ENCODE assay signal across 26 cellular contexts in the genomic region with DNA sequence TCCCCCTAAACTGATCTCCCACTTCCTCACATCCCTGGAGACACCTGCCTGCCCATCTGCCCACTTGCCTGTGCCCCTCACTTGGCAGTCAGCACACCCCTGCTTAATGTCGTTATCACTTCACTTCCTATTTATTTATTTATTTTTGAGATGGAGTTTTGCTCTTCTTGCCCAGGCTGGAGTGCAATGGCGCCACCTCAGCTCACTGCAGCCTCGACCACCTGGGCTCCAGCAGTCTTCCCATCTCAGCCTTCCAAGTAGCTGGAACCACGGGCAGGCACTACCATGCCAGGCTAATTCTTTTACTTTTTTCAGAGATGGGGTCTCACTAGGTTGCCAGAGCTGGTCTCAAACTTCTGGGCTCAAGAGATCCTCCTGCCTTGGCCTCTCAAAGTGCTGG. TPM values are rescaled to one million over a fixed set of nuclear protein-coding genes. Genes with fewer than 3 reads are reported as not detected.
DNase-seq lines count a peak whose midpoint lies in the region; ATAC-seq and TF ChIP-seq lines count a peak whose summit lies in the region.
"Had no signal": no experiment of that assay in that cellular context is flagged by ENCODE, and none has a peak within 500 bp of the region (broad histone marks: within the 10 kb centered on the region; RNA-seq: fewer than 3 reads in every experiment).

No MANE protein-coding gene starts in this region.

- peaks cover 4% of the 10 kb centered on the region; the same call in 1 of the 2 replicates for H4K20me1 ChIP-seq in DND-41 (ENCODE audit: insufficient read depth, low read length)
- H4K20me1 ChIP-seq: BLaER1 treated with 17β-estradiol and CSF1 and Interleukin-3, amounts not matched to agents 10 nM and 100 nM had no signal

- H3K4me1 ChIP-seq in DND-41 (ENCODE audit: insufficient read depth, low read length): no peaks in the 10 kb centered on the region
- H3K4me1 ChIP-seq in HEK293 (ENCODE audit: control insufficient read depth, insufficient read depth, low read length): peaks cover 3% of the 10 kb centered on the region; the same call in 1 of the 2 replicates
- peaks cover 51 to 67% of the 10 kb centered on the region in 2 experiments for H3K4me1 ChIP-seq in neutrophil (ENCODE audit: control insufficient read depth in 1 of 2, insufficient read depth in 1 of 2, low read depth in 1 of 2, low read length in 1 of 2)
- H3K4me1 ChIP-seq: Peyer's patch had no signal

- H2AFZ ChIP-seq in DND-41 (ENCODE audit: low read depth, low read length): no peak overlapping the region

- H3K79me2 ChIP-seq in DND-41 (ENCODE audit: insufficient read depth, low read length): no peaks in the 10 kb centered on the region

- no peak overlapping the region for H3K4me3 Mint-ChIP-seq in WTC11
- H3K4me3 Mint-ChIP-seq: CD4-positive, alpha-beta T cell had no signal

- ATAC-seq in DND-41 (ENCODE audit: insufficient read depth, low read depth) (no peak), WTC11 (peak; percentile 50; the same call in 1 of the 2 replicates), HG02938 (IDR thresholded peaks at IDR 0.05; ENCODE audit: unreplicated experiment) (no peak), HG03025 (IDR thresholded peaks at IDR 0.05; ENCODE audit: low FRiP score, unreplicated experiment) (no peak)
- ATAC-seq: GM12878 had no signal

- H3K27me3 Mint-ChIP-seq in WTC11 (ENCODE audit: low read depth): peaks cover 4% of the 10 kb centered on the region

- H3K36me3 Mint-ChIP-seq in WTC11: no peaks in the 10 kb centered on the region

- H3K4me2 ChIP-seq in DND-41 (ENCODE audit: insufficient read depth, low read length): no peak overlapping the region

- TF ChIP-seq CTCF in DND-41 (IDR thresholded peaks at IDR 0.05; ENCODE audit: borderline replicate concordance, extremely low read depth, low read length, poor library complexity, severe bottlenecking) (peak; percentile 13), HEK293 (tag by site-specific recombination; IDR thresholded peaks at IDR 0.05) (peak; percentile 60; the same call in 1 of the 2 replicates), WTC11 (IDR thresholded peaks at IDR 0.05) (no peak), neutrophil (IDR thresholded peaks at IDR 0.05) (no peak)

- CTCF ChIA-PET in HEK293 (lab: Yijun Ruan, JAX) (interaction anchor here (0.8 to 1.5 kb wide), 3 partner anchors 24 to 28 kb away, joined by 3 to 6 read pairs (median 6); no protein-coding TSS in a partner anchor), WTC11 (lab: Charles Lee) (interaction anchor here (0.6 to 1.9 kb wide), 15 partner anchors 9 to 1919 kb away, joined by 3 to 10 read pairs (median 3); partner anchors contain the start of gene PHOSPHO1)

- H3K27ac ChIP-seq in DND-41 (ENCODE audit: low read length) (no peak overlapping the region), HEK293 (ENCODE audit: extremely low read depth, low read depth, low read length) (no peak overlapping the region), neutrophil (peak overlapping the region; percentile 97)
- H3K27ac ChIP-seq: BLaER1 treated with 17β-estradiol and CSF1 and Interleukin-3, amounts not matched to agents 10 nM and 100 nM; Peyer's patch had no signal

- no peaks in the 10 kb centered on the region for H3K9me3 Mint-ChIP-seq in WTC11
- H3K9me3 Mint-ChIP-seq: CD4-positive, alpha-beta T cell had no signal

- no peak overlapping the region for H3K9ac ChIP-seq in DND-41 (ENCODE audit: low read depth, low read length)
- H3K9ac ChIP-seq: BLaER1 treated with 17β-estradiol and CSF1 and Interleukin-3, amounts not matched to agents 10 nM and 100 nM had no signal

- H3K4me1 Mint-ChIP-seq in WTC11: no peaks in the 10 kb centered on the region

- no peaks in the 10 kb centered on the region for H3K9me3 ChIP-seq in DND-41 (ENCODE audit: insufficient read depth, low read length, severe bottlenecking)
- H3K9me3 ChIP-seq in HEK293 (ENCODE audit: control insufficient read depth, insufficient read depth, low read depth, low read length): no peaks in the 10 kb centered on the region
- no peaks in the 10 kb centered on the region for H3K9me3 ChIP-seq in neutrophil
- H3K9me3 ChIP-seq: BLaER1 treated with 17β-estradiol and CSF1 and Interleukin-3, amounts not matched to agents 10 nM and 100 nM; Peyer's patch had no signal

- POLR2A ChIA-PET in HEK293 (lab: Yijun Ruan, JAX): no interaction called here
- POLR2A ChIA-PET in WTC11 (lab: Charles Lee): interaction anchor here (0.6 kb wide), 1 partner anchor 76 kb away, joined by 4 read pairs; no protein-coding TSS in a partner anchor

- peaks cover 3% of the 10 kb centered on the region for H3K27me3 ChIP-seq in DND-41 (ENCODE audit: insufficient read depth, low read length, poor library complexity)
- H3K27me3 ChIP-seq in neutrophil: no peaks in the 10 kb centered on the region
- H3K27me3 ChIP-seq: BLaER1 treated with 17β-estradiol and CSF1 and Interleukin-3, amounts not matched to agents 10 nM and 100 nM; Peyer's patch had no signal

- no peak overlapping the region for H3K27ac Mint-ChIP-seq in WTC11
- H3K27ac Mint-ChIP-seq: CD4-positive, alpha-beta T cell had no signal

- H3K4me3 ChIP-seq in DND-41 (ENCODE audit: low read depth in 1 of 2, low read length in 2 of 2) (no peak overlapping the region), HEK293 (ENCODE audit: low read depth, low read length) (no peak overlapping the region), neutrophil (ENCODE audit: low read depth in 1 of 2, low read length in 1 of 2) (no peak overlapping the region)
- H3K4me3 ChIP-seq: BLaER1 treated with 17β-estradiol and CSF1 and Interleukin-3, amounts not matched to agents 10 nM and 100 nM; GM12878; Peyer's patch had no signal

- no peak for DNase-seq in DND-41
- DNase-seq in WTC11 (ENCODE audit: low spot score): no peak
- DNase-seq in DMS 273 treated with DMSO at 0.1 percent for 48 hours (lab: John Stamatoyannopoulos, UW): no peak
- DNase-seq in medulla oblongata (ENCODE audit: extremely low spot score): no peak
- DNase-seq: ACHN; CD4-positive, alpha-beta T cell; EL; GDM1; KG1; MM.1S; NCI-H1092; NCI-H1417 treated with DMSO at 0.1 percent for 48 hours; NCI-H1694 treated with DMSO at 0.1 percent for 48 hours; NCI-H2081; NCI-H2227 treated with DMSO at 0.1 percent for 48 hours; NCI-H526 treated with DMSO at 0.1 percent for 48 hours; Peyer's patch; SHP77 treated with DMSO at 0.1 percent for 48 hours had no signal

- H3K36me3 ChIP-seq in DND-41 (ENCODE audit: insufficient read depth, low read length): no peaks in the 10 kb centered on the region
- H3K36me3 ChIP-seq in HEK293 (ENCODE audit: control insufficient read depth in 2 of 2, insufficient read depth in 1 of 2, low read length in 2 of 2): no peaks in the 10 kb centered on the region
- H3K36me3 ChIP-seq in neutrophil: no peaks in the 10 kb centered on the region
- H3K36me3 ChIP-seq: BLaER1 treated with 17β-estradiol and CSF1 and Interleukin-3, amounts not matched to agents 10 nM and 100 nM; Peyer's patch had no signal

TF ChIP-seq in HEK293, 187 proteins besides CTCF, POLR2A, EP300 and RAD21:
- TF ChIP-seq ZNF416 (tag by site-specific recombination; IDR thresholded peaks at IDR 0.05) (no peak), ZBTB8A (tag by site-specific recombination; IDR thresholded peaks at IDR 0.05) (no peak), ZEB2 (tag by site-specific recombination; IDR thresholded peaks at IDR 0.05) (no peak), SETDB1 (IDR thresholded peaks at IDR 0.05; ENCODE audit: insufficient read length, low read length) (no peak), ZNF112 (tag by site-specific recombination; IDR thresholded peaks at IDR 0.05) (no peak), ZFHX2 (tag by site-specific recombination; conservative IDR thresholded peaks at IDR 0.05) (no peak), ZNF426 (tag by site-specific recombination; IDR thresholded peaks at IDR 0.05) (no peak), ZNF10 (tag by site-specific recombination; IDR thresholded peaks at IDR 0.05) (no peak)

TF ChIP-seq in WTC11, 78 proteins besides CTCF, POLR2A, EP300 and RAD21 (continues in another document):
- TF ChIP-seq FOXP1 (CRISPR knock-in tag; IDR thresholded peaks at IDR 0.05; ENCODE audit: borderline replicate concordance) (no peak), NR3C1 (CRISPR knock-in tag; conservative IDR thresholded peaks at IDR 0.05; ENCODE audit: low read depth) (no peak), ZNF219 (CRISPR knock-in tag; IDR thresholded peaks at IDR 0.05; ENCODE audit: borderline replicate concordance) (no peak), STAT6 (CRISPR knock-in tag; conservative IDR thresholded peaks at IDR 0.05; ENCODE audit: low read depth) (no peak), IRF2 (CRISPR knock-in tag; IDR thresholded peaks at IDR 0.05; ENCODE audit: borderline replicate concordance, low read depth) (no peak), MAX (CRISPR knock-in tag; IDR thresholded peaks at IDR 0.05) (no peak)
- TF ChIP-seq, protein P1, sequence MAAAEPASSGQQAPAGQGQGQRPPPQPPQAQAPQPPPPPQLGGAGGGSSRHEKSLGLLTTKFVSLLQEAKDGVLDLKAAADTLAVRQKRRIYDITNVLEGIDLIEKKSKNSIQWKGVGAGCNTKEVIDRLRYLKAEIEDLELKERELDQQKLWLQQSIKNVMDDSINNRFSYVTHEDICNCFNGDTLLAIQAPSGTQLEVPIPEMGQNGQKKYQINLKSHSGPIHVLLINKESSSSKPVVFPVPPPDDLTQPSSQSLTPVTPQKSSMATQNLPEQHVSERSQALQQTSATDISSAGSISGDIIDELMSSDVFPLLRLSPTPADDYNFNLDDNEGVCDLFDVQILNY (CRISPR knock-in tag; IDR thresholded peaks at IDR 0.05): no peak

RNA-seq across cellular contexts. Expression of gene PHOSPHO1, which starts 23.5 kb away (rescaled TPM):
- 0.81 to 1.1 TPM (median 0.85 TPM) in 3 replicates for total RNA-seq in WTC11 (2021)
- total RNA-seq: CD4-positive, alpha-beta T cell; NCI-H460; Peyer's patch had no signal

RNA-seq across cellular contexts. Expression of gene ABI3, which starts 43.6 kb away (rescaled TPM):
- 1.2 to 1.6 TPM (median 1.5 TPM) in 3 replicates for total RNA-seq in WTC11 (2021)
- total RNA-seq: H4, NCI-H460 had no signal

RNA-seq across cellular contexts. Expression of gene GNGT2, which starts 43.7 kb away (rescaled TPM):
- total RNA-seq in WTC11 (2021): 0.34 to 0.70 TPM (median 0.50 TPM) in 3 replicates
- total RNA-seq: NCI-H460 had no signal

Comparison
In these comparisons a context has a peak if more than half of its experiments do, and no peak if none do; other contexts are left out.
1. CTCF ChIP-seq: peak in DND-41 (single experiment) and HEK293 (single experiment); none in WTC11 (single experiment) and neutrophil (single experiment).